3 cellular contexts compared by ENCODE assay signal in genomic region chr6:35897486-35897885, GRCh38.
"Had no signal": no experiment of that assay in that cellular context is flagged by ENCODE, and none has a peak within 500 bp of the region (broad histone marks: within the 10 kb centered on the region; RNA-seq: fewer than 3 reads in every experiment).

No MANE protein-coding gene starts in this region.

- DNase-seq: GDM1, GF-D8 had no signal

- ATAC-seq: GM12878 had no signal

- H3K4me3 ChIP-seq: GM12878 had no signal
